30 cellular contexts compared by ENCODE assay signal in genomic region chr7:5484921-5485320, GRCh38. TPM values are rescaled to one million over a fixed set of nuclear protein-coding genes. Genes with fewer than 3 reads are reported as not detected.
DNase-seq lines count a peak whose midpoint lies in the region; ATAC-seq, FAIRE-seq and TF ChIP-seq lines count a peak whose summit lies in the region.
"Had no signal": no experiment of that assay in that cellular context is flagged by ENCODE, and none has a peak within 500 bp of the region (broad histone marks: within the 10 kb centered on the region; RNA-seq: fewer than 3 reads in every experiment).

No MANE protein-coding gene starts in this region.

- peaks cover 8% of the 10 kb centered on the region; the same call in 1 of the 2 replicates for H3K79me2 ChIP-seq in DND-41 (ENCODE audit: insufficient read depth, low read length)

- H3K9me3 ChIP-seq in DND-41 (ENCODE audit: insufficient read depth, low read length, severe bottlenecking) (no peaks in the 10 kb centered on the region), kidney (ENCODE audit: control insufficient read depth in 1 of 2, low read length in 2 of 2) (no peaks in the 10 kb centered on the region)
- H3K9me3 ChIP-seq: pancreas, stomach, thyroid gland had no signal

- no peak overlapping the region for H3K4me2 ChIP-seq in DND-41 (ENCODE audit: insufficient read depth, low read length)
- H3K4me2 ChIP-seq: smooth muscle cell had no signal

- H3K4me1 ChIP-seq in DND-41 (ENCODE audit: insufficient read depth, low read length) (peaks cover 10% of the 10 kb centered on the region), kidney (ENCODE audit: control insufficient read depth in 1 of 2, insufficient read depth in 1 of 2, low read depth in 1 of 2, low read length in 2 of 2) (no peaks in the 10 kb centered on the region)
- H3K4me1 ChIP-seq: pancreas had no signal

- H4K20me1 ChIP-seq in DND-41 (ENCODE audit: insufficient read depth, low read length) = peaks cover 30% of the 10 kb centered on the region

- H3K27me3 ChIP-seq in DND-41 (ENCODE audit: insufficient read depth, low read length, poor library complexity) = no peaks in the 10 kb centered on the region
- H3K27me3 ChIP-seq: pancreas, stomach, thyroid gland had no signal

- H3K9ac ChIP-seq in DND-41 (ENCODE audit: low read depth, low read length) (no peak overlapping the region), kidney (ENCODE audit: low read length in 2 of 2) (no peak overlapping the region)

- no peak overlapping the region for H3K27ac ChIP-seq in DND-41 (ENCODE audit: low read length)
- no peak overlapping the region for H3K27ac ChIP-seq in coronary artery
- H3K27ac ChIP-seq in kidney (ENCODE audit: low read depth in 2 of 2, low read length in 2 of 2) = no peak overlapping the region
- H3K27ac ChIP-seq: epithelial cell of prostate, pancreas, stomach, thyroid gland had no signal

- ATAC-seq in DND-41 (ENCODE audit: insufficient read depth, low read depth) = no peak
- ATAC-seq in stimulated activated naive CD8-positive, alpha-beta T cell treated with anti-CD3 and anti-CD28 coated beads, Interleukin-15, Interleukin-2, amounts not matched to agents 100 U/mL and 50 U/mL, for 24 hours = no peak
- ATAC-seq in HG03378 (IDR thresholded peaks at IDR 0.05; ENCODE audit: unreplicated experiment) = no peak
- ATAC-seq: pancreas, WTC11 had no signal

- no peak overlapping the region for H3K4me3 ChIP-seq in DND-41 (ENCODE audit: low read depth in 1 of 2, low read length in 2 of 2)
- H3K4me3 ChIP-seq in coronary artery = no peak overlapping the region
- H3K4me3 ChIP-seq in kidney (ENCODE audit: low read length in 2 of 2) = no peak overlapping the region
- H3K4me3 ChIP-seq: pancreas, smooth muscle cell, stomach, thyroid gland had no signal

- no peak for TF ChIP-seq CTCF in DND-41 (IDR thresholded peaks at IDR 0.05; ENCODE audit: borderline replicate concordance, extremely low read depth, low read length, poor library complexity, severe bottlenecking)
- TF ChIP-seq CTCF in coronary artery (IDR thresholded peaks at IDR 0.05) = no peak
- TF ChIP-seq CTCF in kidney (IDR thresholded peaks at IDR 0.05; ENCODE audit: borderline replicate concordance, extremely low read depth, insufficient read depth) = no peak

- H3K36me3 ChIP-seq in DND-41 (ENCODE audit: insufficient read depth, low read length) (peaks cover 29% of the 10 kb centered on the region), kidney (ENCODE audit: control insufficient read depth in 1 of 2, insufficient read depth in 2 of 2, low read length in 2 of 2) (peaks cover 0 to 3% of the 10 kb centered on the region in 2 donors)

- intact Hi-C loops in kidney (cut with DNase I) = no loop called here

- no peak overlapping the region for H2AFZ ChIP-seq in DND-41 (ENCODE audit: low read depth, low read length)

- no peak for FAIRE-seq in kidney (lab: Jason Lieb, UNC)
- FAIRE-seq: colon, pancreas had no signal

- DNase-seq in DMS79 treated with DMSO at 0.1 percent for 48 hours (lab: John Stamatoyannopoulos, UW) = peak; percentile 13
- no peak for DNase-seq in DMS79 (lab: John Stamatoyannopoulos, UW)
- DNase-seq in DND-41 = peak; percentile 25
- DNase-seq in NCI-H345 treated with DMSO at 0.1 percent for 48 hours (lab: John Stamatoyannopoulos, UW; ENCODE audit: unreplicated experiment) = peak; percentile 53
- DNase-seq in coronary artery (ENCODE audit: low spot score) = peak; percentile 64
- DNase-seq in stimulated activated naive CD8-positive, alpha-beta T cell treated with anti-CD3 and anti-CD28 coated beads, Interleukin-15, Interleukin-2, amounts not matched to agents 100 U/mL and 50 U/mL, for 24 hours = no peak
- no peak for DNase-seq in kidney
- DNase-seq: 8988T; activated CD4-positive, alpha-beta T cell treated with anti-CD3 and anti-CD28 coated beads, Interleukin-2, amount 50 U/mL, for 1 hour; activated CD8-positive, alpha-beta memory T cell treated with anti-CD3 and anti-CD28 coated beads, Interleukin-2, amount 50 U/mL, for 4 hours; activated naive CD4-positive, alpha-beta T cell treated with anti-CD3 and anti-CD28 coated beads, Interleukin-2, amount 50 U/mL, for 16 hours; amniotic stem cell; DMS53; effector CD8-positive, alpha-beta T cell; GF-D8; glutamatergic neuron; GOT3; NCI-H1092; nephron progenitor cell; pancreas; stimulated activated CD4-positive, alpha-beta T cell treated with anti-CD3 and anti-CD28 coated beads, Interleukin-1b, Interleukin-23, amount 100 ng/mL, for 48 hours; stimulated activated CD8-positive, alpha-beta memory T cell treated with anti-CD3 and anti-CD28 coated beads, Interleukin-4, amount 100 ng/mL, for 48 hours; stomach; T1000; thyroid gland had no signal

RNA-seq across cellular contexts. Expression of gene FBXL18, which starts 28.7 kb away (rescaled TPM):
- 11.6 TPM for total RNA-seq in kidney
- 1.4 TPM for polyA plus RNA-seq in kidney (ENCODE audit: insufficient read depth, low read depth, low replicate concordance)

RNA-seq across cellular contexts. Expression of gene ACTB, which starts 45.5 kb away (rescaled TPM):
- total RNA-seq in kidney = 3,873 TPM
- polyA plus RNA-seq in kidney (ENCODE audit: insufficient read depth, low read depth, low replicate concordance) = 2,804 TPM

Comparison
In these comparisons a context has a peak if more than half of its experiments do, and no peak if none do; other contexts are left out.
1. DNase-seq: peak in DMS79 treated with DMSO at 0.1 percent for 48 hours (single experiment), DND-41 (single experiment), NCI-H345 treated with DMSO at 0.1 percent for 48 hours (single experiment) and coronary artery (single experiment); none in DMS79 (single experiment), stimulated activated naive CD8-positive, alpha-beta T cell treated with anti-CD3 and anti-CD28 coated beads, Interleukin-15, Interleukin-2, amounts not matched to agents 100 U/mL and 50 U/mL, for 24 hours (single experiment) and kidney (single experiment).